Comparison of ENCODE assay signal across 16 cellular contexts in the genomic region with DNA sequence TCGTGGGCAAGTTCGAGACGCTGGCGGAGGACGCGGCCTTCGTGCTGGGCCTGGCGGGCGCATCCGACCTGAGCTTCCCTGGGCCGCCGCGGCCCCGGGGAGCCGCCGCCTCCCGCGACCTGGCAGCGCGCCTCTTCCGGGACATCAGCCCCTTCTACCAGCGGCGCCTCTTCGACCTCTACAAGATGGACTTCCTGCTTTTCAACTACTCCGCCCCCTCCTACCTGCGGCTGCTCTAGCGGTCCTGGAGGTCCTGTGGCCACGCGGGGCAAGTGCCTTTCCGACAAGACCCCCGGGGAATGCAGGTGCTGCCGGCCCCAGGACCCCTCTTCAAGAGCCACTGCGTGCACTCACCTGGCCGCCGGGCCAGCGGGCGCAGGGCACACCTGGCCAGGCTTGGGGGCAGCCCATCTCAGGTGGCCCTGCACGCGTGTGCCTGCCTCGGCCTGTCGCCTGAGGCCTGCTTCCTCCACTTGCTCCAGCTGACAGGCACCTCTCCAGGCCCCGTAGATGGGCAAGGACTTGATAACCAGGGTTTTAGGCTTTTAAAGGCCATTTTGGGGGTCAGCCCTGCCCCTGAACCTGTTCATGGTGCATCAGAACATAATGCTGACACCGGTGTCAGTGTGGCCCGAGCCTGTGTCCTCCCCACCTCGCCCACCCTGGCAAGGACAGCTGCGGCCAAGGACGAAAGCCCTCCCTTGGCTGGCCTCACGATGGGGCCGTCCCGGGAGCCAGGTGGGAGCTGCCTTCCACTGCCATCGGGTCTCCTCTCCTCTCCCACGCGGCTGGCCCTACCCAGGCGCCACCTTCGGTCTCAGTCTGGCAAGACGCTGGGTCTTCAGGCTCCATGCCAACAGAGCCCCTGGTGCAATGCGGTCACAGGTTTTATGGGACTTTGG. TPM values are rescaled to one million over a fixed set of nuclear protein-coding genes. Genes with fewer than 3 reads are reported as not detected.
DNase-seq lines count a peak whose midpoint lies in the region; ATAC-seq and TF ChIP-seq lines count a peak whose summit lies in the region.
"Had no signal": no experiment of that assay in that cellular context is flagged by ENCODE, and none has a peak within 500 bp of the region (broad histone marks: within the 10 kb centered on the region; RNA-seq: fewer than 3 reads in every experiment).

No MANE protein-coding gene starts in this region.

- H3K27ac ChIP-seq in body of pancreas = no peak overlapping the region
- H3K27ac ChIP-seq in right lobe of liver = no peak overlapping the region
- no peak overlapping the region for H3K27ac ChIP-seq in stomach
- H3K27ac ChIP-seq: epithelial cell of prostate, vagina had no signal

- WGBS in body of pancreas, 2 donors = 81 to 83% methylated on average over 36 to 51 of the region's 57 CpGs
- WGBS in right lobe of liver (ENCODE audit: insufficient coverage, low coverage, low lambda C conversion rate, missing lambda C conversion rate) = 93% methylated on average over 14 of the region's 57 CpGs
- WGBS in stomach, 5 donors = 73 to 82% (median 79%) methylated on average over 32 to 57 of the region's 57 CpGs

- H3K4me3 ChIP-seq in body of pancreas = no peak overlapping the region
- no peak overlapping the region for H3K4me3 ChIP-seq in right lobe of liver
- H3K4me3 ChIP-seq in stomach = no peak overlapping the region
- H3K4me3 ChIP-seq: vagina had no signal

- peaks cover 5% of the 10 kb centered on the region for H3K27me3 Mint-ChIP-seq in activated CD4-positive, alpha-beta memory T cell treated with anti-CD3 and anti-CD28 coated beads for 36 hours
- H3K27me3 Mint-ChIP-seq in activated CD4-positive, alpha-beta memory T cell treated with anti-CD3 and anti-CD28 coated beads, Interleukin-2, amount 10 ng/mL, durations not matched to agents 7 days and 5 days = peaks cover 1% of the 10 kb centered on the region
- H3K27me3 Mint-ChIP-seq: central memory CD8-positive, alpha-beta T cell had no signal

- peaks cover 2% of the 10 kb centered on the region for H3K9me3 Mint-ChIP-seq in activated CD4-positive, alpha-beta memory T cell treated with anti-CD3 and anti-CD28 coated beads for 36 hours
- peaks cover 4% of the 10 kb centered on the region for H3K9me3 Mint-ChIP-seq in activated CD4-positive, alpha-beta memory T cell treated with anti-CD3 and anti-CD28 coated beads, Interleukin-2, amount 10 ng/mL, durations not matched to agents 7 days and 5 days

- no peaks in the 10 kb centered on the region for H3K4me1 Mint-ChIP-seq in activated CD4-positive, alpha-beta memory T cell treated with anti-CD3 and anti-CD28 coated beads for 36 hours (ENCODE audit: low read depth)
- H3K4me1 Mint-ChIP-seq in activated CD4-positive, alpha-beta memory T cell treated with anti-CD3 and anti-CD28 coated beads, Interleukin-2, amount 10 ng/mL, durations not matched to agents 7 days and 5 days = peaks cover 3% of the 10 kb centered on the region
- H3K4me1 Mint-ChIP-seq: central memory CD8-positive, alpha-beta T cell had no signal

- no peaks in the 10 kb centered on the region for H3K4me1 ChIP-seq in body of pancreas
- H3K4me1 ChIP-seq in right lobe of liver = peaks cover 0 to 15% (median 5%) of the 10 kb centered on the region in 4 donors
- H3K4me1 ChIP-seq in stomach = peaks cover 0 to 21% (median 6%) of the 10 kb centered on the region in 4 donors
- H3K4me1 ChIP-seq: vagina had no signal

- no peak for TF ChIP-seq POLR2A in body of pancreas (IDR thresholded peaks at IDR 0.05)
- no peak for TF ChIP-seq POLR2A in right lobe of liver (IDR thresholded peaks at IDR 0.05)
- TF ChIP-seq POLR2A in stomach (IDR thresholded peaks at IDR 0.05) = no peak

- CTCF ChIA-PET in activated CD4-positive, alpha-beta memory T cell treated with anti-CD3 and anti-CD28 coated beads for 36 hours (lab: Charles Lee) = no interaction called here
- CTCF ChIA-PET in activated CD4-positive, alpha-beta memory T cell treated with anti-CD3 and anti-CD28 coated beads, Interleukin-2, amount 10 ng/mL, durations not matched to agents 7 days and 5 days (lab: Charles Lee) = no interaction called here
- CTCF ChIA-PET in GM10248 (lab: Yijun Ruan, JAX) = no interaction called here

- no peak for TF ChIP-seq EP300 in stomach (IDR thresholded peaks at IDR 0.05)

- no peaks in the 10 kb centered on the region for H3K27me3 ChIP-seq in body of pancreas
- H3K27me3 ChIP-seq in right lobe of liver = no peaks in the 10 kb centered on the region
- peaks cover 0 to 43% (median 15%) of the 10 kb centered on the region in 3 donors for H3K27me3 ChIP-seq in stomach
- H3K27me3 ChIP-seq: vagina had no signal

- no peaks in the 10 kb centered on the region for H3K36me3 Mint-ChIP-seq in activated CD4-positive, alpha-beta memory T cell treated with anti-CD3 and anti-CD28 coated beads for 36 hours
- H3K36me3 Mint-ChIP-seq in activated CD4-positive, alpha-beta memory T cell treated with anti-CD3 and anti-CD28 coated beads, Interleukin-2, amount 10 ng/mL, durations not matched to agents 7 days and 5 days (ENCODE audit: low read depth) = no peaks in the 10 kb centered on the region
- H3K36me3 Mint-ChIP-seq: activated naive CD4-positive, alpha-beta T cell treated with anti-CD3 and anti-CD28 coated beads, Interleukin-2, amount 50 U/mL, for 72 hours; CD4-positive, alpha-beta memory T cell had no signal

- H3K9me3 ChIP-seq in body of pancreas (no peaks in the 10 kb centered on the region), right lobe of liver (no peaks in the 10 kb centered on the region), stomach (peaks cover 0 to 6% (median 2%) of the 10 kb centered on the region in 4 donors)
- H3K9me3 ChIP-seq: vagina had no signal

- DNase-seq in activated CD4-positive, alpha-beta memory T cell treated with anti-CD3 and anti-CD28 coated beads for 36 hours = peak; percentile 6
- no peak for DNase-seq in activated CD4-positive, alpha-beta memory T cell treated with anti-CD3 and anti-CD28 coated beads, Interleukin-2, amount 10 ng/mL, durations not matched to agents 7 days and 5 days
- DNase-seq in body of pancreas (peak in 3 of 4 donors; percentile 4 to 9 (median 9)), right lobe of liver (peak; percentile 20 to 55 (median 46)), stomach (peak; percentile 11), GM10248 (ENCODE audit: extremely low spot score) (no peak), T-helper 9 cell (no peak)
- DNase-seq: CD4-positive, alpha-beta memory T cell; NK-92 treated with Interleukin-12 subunit alpha and Interleukin-12 subunit beta, amount 100 ng/mL, for 24 hours; SHP77 treated with DMSO at 0.1 percent for 48 hours; stimulated activated CD4-positive, alpha-beta T cell treated with anti-CD3 and anti-CD28 coated beads, Interleukin-2, amount 100 ng/mL, for 48 hours had no signal

- POLR2A ChIA-PET in activated CD4-positive, alpha-beta memory T cell treated with anti-CD3 and anti-CD28 coated beads for 36 hours (lab: Charles Lee) = no interaction called here
- POLR2A ChIA-PET in activated CD4-positive, alpha-beta memory T cell treated with anti-CD3 and anti-CD28 coated beads, Interleukin-2, amount 10 ng/mL, durations not matched to agents 7 days and 5 days (lab: Charles Lee) = no interaction called here
- POLR2A ChIA-PET in GM10248 (lab: Yijun Ruan, JAX) = no interaction called here

- no peak overlapping the region for H3K4me3 Mint-ChIP-seq in activated CD4-positive, alpha-beta memory T cell treated with anti-CD3 and anti-CD28 coated beads for 36 hours
- no peak overlapping the region for H3K4me3 Mint-ChIP-seq in activated CD4-positive, alpha-beta memory T cell treated with anti-CD3 and anti-CD28 coated beads, Interleukin-2, amount 10 ng/mL, durations not matched to agents 7 days and 5 days
- H3K4me3 Mint-ChIP-seq: CD4-positive, alpha-beta memory T cell; central memory CD8-positive, alpha-beta T cell had no signal

- no peaks in the 10 kb centered on the region for H3K36me3 ChIP-seq in body of pancreas (replicated peaks in 1 of 2; ENCODE audit: insufficient read depth in 1 of 2, low read depth in 2 of 2)
- H3K36me3 ChIP-seq in right lobe of liver = peaks cover 0 to 9% (median 3%) of the 10 kb centered on the region in 4 donors
- no peaks in the 10 kb centered on the region for H3K36me3 ChIP-seq in stomach
- H3K36me3 ChIP-seq: vagina had no signal

- ATAC-seq in body of pancreas (no peak), right lobe of liver (no peak), GM19463 (IDR thresholded peaks at IDR 0.05; ENCODE audit: unreplicated experiment) (no peak)
- ATAC-seq: activated naive CD4-positive, alpha-beta T cell treated with anti-CD3 and anti-CD28 coated beads, Interleukin-2, amount 50 U/mL, for 72 hours had no signal

- no peak overlapping the region for H3K27ac Mint-ChIP-seq in activated CD4-positive, alpha-beta memory T cell treated with anti-CD3 and anti-CD28 coated beads for 36 hours
- no peak overlapping the region for H3K27ac Mint-ChIP-seq in activated CD4-positive, alpha-beta memory T cell treated with anti-CD3 and anti-CD28 coated beads, Interleukin-2, amount 10 ng/mL, durations not matched to agents 7 days and 5 days
- H3K27ac Mint-ChIP-seq: activated naive CD4-positive, alpha-beta T cell treated with anti-CD3 and anti-CD28 coated beads, Interleukin-2, amount 50 U/mL, for 72 hours; CD4-positive, alpha-beta memory T cell had no signal

- no peak for TF ChIP-seq CTCF in body of pancreas (IDR thresholded peaks at IDR 0.05)
- TF ChIP-seq CTCF in right lobe of liver (IDR thresholded peaks at IDR 0.05) = no peak
- no peak for TF ChIP-seq CTCF in stomach (IDR thresholded peaks at IDR 0.05)
- no peak for TF ChIP-seq CTCF in GM10248 (IDR thresholded peaks at IDR 0.05; ENCODE audit: control extremely low read depth, extremely low read depth, low read depth, missing control alignments)

- intact Hi-C loops in activated CD4-positive, alpha-beta memory T cell treated with anti-CD3 and anti-CD28 coated beads for 36 hours (cut with micrococcal nuclease) = no loop called here
- intact Hi-C loops in body of pancreas (cut with DNase I) (no loop called here), right lobe of liver (cut with DNase I) (no loop called here), stomach (cut with DNase I; ENCODE audit: low total_unique reads) (no loop called here)

RNA-seq across cellular contexts. Expression of a gene that starts 16.1 kb away (rescaled TPM):
- total RNA-seq in activated CD4-positive, alpha-beta memory T cell treated with anti-CD3 and anti-CD28 coated beads for 36 hours = not detected
- total RNA-seq in activated CD4-positive, alpha-beta memory T cell treated with anti-CD3 and anti-CD28 coated beads, Interleukin-2, amount 10 ng/mL, durations not matched to agents 7 days and 5 days = not detected
- total RNA-seq in body of pancreas = not detected
- not detected for total RNA-seq in right lobe of liver
- not detected for total RNA-seq in stomach
- not detected for polyA plus RNA-seq in stomach
- total RNA-seq: activated naive CD4-positive, alpha-beta T cell treated with anti-CD3 and anti-CD28 coated beads, Interleukin-2, amount 50 U/mL, for 72 hours; CD4-positive, alpha-beta memory T cell; vagina had no signal
- polyA plus RNA-seq: CD4-positive, alpha-beta memory T cell had no signal

RNA-seq across cellular contexts. Expression of a gene that starts 18.6 kb away (rescaled TPM):
- total RNA-seq in activated CD4-positive, alpha-beta memory T cell treated with anti-CD3 and anti-CD28 coated beads for 36 hours = not detected
- total RNA-seq in activated CD4-positive, alpha-beta memory T cell treated with anti-CD3 and anti-CD28 coated beads, Interleukin-2, amount 10 ng/mL, durations not matched to agents 7 days and 5 days = not detected
- total RNA-seq in body of pancreas (1 to 10 TPM in 1 of 2 donors, not detected in 1; 2.3 TPM), right lobe of liver (10 to 100 TPM; 23.5 to 48.9 (median 28.2) TPM), stomach (10 to 100 TPM in 1 of 5 donors, 1 to 10 TPM in 2, not detected in 2; 1.4 to 12.5 (median 5.7) TPM)
- polyA plus RNA-seq in stomach = under 1 TPM; 0.08 to 0.61 (median 0.19) TPM
- total RNA-seq: activated naive CD4-positive, alpha-beta T cell treated with anti-CD3 and anti-CD28 coated beads, Interleukin-2, amount 50 U/mL, for 72 hours had no signal
- polyA plus RNA-seq: CD4-positive, alpha-beta memory T cell had no signal

RNA-seq across cellular contexts. Expression of a gene that starts 25.0 kb away (rescaled TPM):
- not detected for total RNA-seq in activated CD4-positive, alpha-beta memory T cell treated with anti-CD3 and anti-CD28 coated beads for 36 hours
- not detected for total RNA-seq in activated CD4-positive, alpha-beta memory T cell treated with anti-CD3 and anti-CD28 coated beads, Interleukin-2, amount 10 ng/mL, durations not matched to agents 7 days and 5 days
- total RNA-seq in body of pancreas (not detected), right lobe of liver (100 to 1,000 TPM in 1 of 6 experiments, 10 to 100 TPM in 5; 15.1 to 101 (median 55.8) TPM), stomach (not detected)
- not detected for polyA plus RNA-seq in stomach
- total RNA-seq: activated naive CD4-positive, alpha-beta T cell treated with anti-CD3 and anti-CD28 coated beads, Interleukin-2, amount 50 U/mL, for 72 hours; CD4-positive, alpha-beta memory T cell; vagina had no signal
- polyA plus RNA-seq: CD4-positive, alpha-beta memory T cell had no signal

Comparison
In these comparisons a context has a peak if more than half of its experiments do, and no peak if none do; other contexts are left out.
1. DNase-seq: peak in activated CD4-positive, alpha-beta memory T cell treated with anti-CD3 and anti-CD28 coated beads for 36 hours (single experiment), body of pancreas (3 of 4), right lobe of liver (3 of 3) and stomach (single experiment); none in activated CD4-positive, alpha-beta memory T cell treated with anti-CD3 and anti-CD28 coated beads, Interleukin-2, amount 10 ng/mL, durations not matched to agents 7 days and 5 days (single experiment), GM10248 (single experiment) and T-helper 9 cell (single experiment).
2. RNA of a gene that starts 25.0 kb away (total RNA-seq): 15.1 to 101 TPM in right lobe of liver; not detected in activated CD4-positive, alpha-beta memory T cell treated with anti-CD3 and anti-CD28 coated beads for 36 hours, not detected in activated CD4-positive, alpha-beta memory T cell treated with anti-CD3 and anti-CD28 coated beads, Interleukin-2, amount 10 ng/mL, durations not matched to agents 7 days and 5 days, not detected in body of pancreas and not detected in stomach; every median in the first group is over 10 times any median in the second.